1 cellular context compared by ENCODE assay signal in genomic region chr6:146980900-146981329, GRCh38.
A peak's percentile ranks its signal among the peaks of the same experiment; 100 is the strongest.
TF ChIP-seq lines count a peak whose summit lies in the region.

No MANE protein-coding gene starts in this region.

TF ChIP-seq in HepG2, 621 proteins besides CTCF, POLR2A, EP300 and RAD21 (continued from another document and continues in another):
- peak; percentile 92 for TF ChIP-seq ZNF503 (CRISPR knock-in tag; IDR thresholded peaks at IDR 0.05)
- TF ChIP-seq NCOA2 (CRISPR knock-in tag; IDR thresholded peaks at IDR 0.05), result peak; percentile 98
- TF ChIP-seq MEF2D (CRISPR knock-in tag; IDR thresholded peaks at IDR 0.05), result peak; percentile 70; the same call in 1 of the 2 replicates
- peak; percentile 47; the same call in 1 of the 2 replicates for TF ChIP-seq ZNF646 (CRISPR knock-in tag; IDR thresholded peaks at IDR 0.05)
- peak; percentile 26; the same call in 1 of the 2 replicates for TF ChIP-seq KLF6 (CRISPR knock-in tag; IDR thresholded peaks at IDR 0.05)
- TF ChIP-seq SNAPC2 (CRISPR knock-in tag; IDR thresholded peaks at IDR 0.05), result peak; percentile 42; the same call in 1 of the 2 replicates
- peak; percentile 97 for TF ChIP-seq TBX2 (CRISPR knock-in tag; IDR thresholded peaks at IDR 0.05; ENCODE audit: borderline replicate concordance)
- TF ChIP-seq SOX5 (CRISPR knock-in tag; IDR thresholded peaks at IDR 0.05; ENCODE audit: borderline replicate concordance), result peak; percentile 99
- peak; percentile 34; the same call in 1 of the 2 replicates for TF ChIP-seq ZHX2 (IDR thresholded peaks at IDR 0.05; ENCODE audit: low read depth)
- TF ChIP-seq ZHX2 (CRISPR knock-in tag; IDR thresholded peaks at IDR 0.05; ENCODE audit: borderline replicate concordance), result no peak
- peak; percentile 98 for TF ChIP-seq GATA4 (IDR thresholded peaks at IDR 0.05; ENCODE audit: borderline replicate concordance, low read depth)
- peak; percentile 81 for TF ChIP-seq ZNF747 (CRISPR knock-in tag; IDR thresholded peaks at IDR 0.05; ENCODE audit: borderline replicate concordance)
- peak; percentile 82 for TF ChIP-seq KDM6A (CRISPR knock-in tag; IDR thresholded peaks at IDR 0.05; ENCODE audit: low read depth)
- TF ChIP-seq PAXIP1 (CRISPR knock-in tag; conservative IDR thresholded peaks at IDR 0.05), result peak; percentile 96
- TF ChIP-seq CBX2 (IDR thresholded peaks at IDR 0.05; ENCODE audit: low read depth, low read length), result no peak
- TF ChIP-seq CBX2 (CRISPR knock-in tag; IDR thresholded peaks at IDR 0.05; ENCODE audit: low read depth), result 0 out of 2 replicates have a peak, but pooled peaks have one; percentile 49
- no peak for TF ChIP-seq NR1H2 (CRISPR knock-in tag; IDR thresholded peaks at IDR 0.05; ENCODE audit: borderline replicate concordance, low read depth)
- TF ChIP-seq NR2C2 (CRISPR knock-in tag; IDR thresholded peaks at IDR 0.05; ENCODE audit: borderline replicate concordance), result peak; percentile 46; the same call in 1 of the 2 replicates
- TF ChIP-seq KLF16 (CRISPR knock-in tag; IDR thresholded peaks at IDR 0.05), result 0 out of 4 replicates have a peak, but pooled peaks of 1 of the 2 experiments have one; percentile 44
- peak; percentile 78 for TF ChIP-seq MLX (CRISPR knock-in tag; IDR thresholded peaks at IDR 0.05)
- peak; percentile 31; the same call in 1 of the 2 replicates for TF ChIP-seq HBP1 (CRISPR knock-in tag; IDR thresholded peaks at IDR 0.05; ENCODE audit: low read depth)
- TF ChIP-seq MED1 (CRISPR knock-in tag; IDR thresholded peaks at IDR 0.05), result peak; percentile 86
- 0 out of 2 replicates have a peak, but pooled peaks have one; percentile 41 for TF ChIP-seq MBD4 (IDR thresholded peaks at IDR 0.05; ENCODE audit: borderline replicate concordance, low read length)
- peak; percentile 76 for TF ChIP-seq SP5 (CRISPR knock-in tag; IDR thresholded peaks at IDR 0.05; ENCODE audit: borderline replicate concordance, low read depth)
- peak; percentile 66; the same call in 1 of the 2 replicates for TF ChIP-seq ZNF292 (CRISPR knock-in tag; IDR thresholded peaks at IDR 0.05; ENCODE audit: borderline replicate concordance, low read depth)
- peak; percentile 89 for TF ChIP-seq CREM (IDR thresholded peaks at IDR 0.05)
- TF ChIP-seq CREM (CRISPR knock-in tag; IDR thresholded peaks at IDR 0.05), result no peak
- TF ChIP-seq ZNF644 (CRISPR knock-in tag; IDR thresholded peaks at IDR 0.05; ENCODE audit: low read depth), result peak; percentile 90
- no peak for TF ChIP-seq FOXP1 (IDR thresholded peaks at IDR 0.05)
- TF ChIP-seq FOXP1 (CRISPR knock-in tag; IDR thresholded peaks at IDR 0.05), result peak; percentile 90
- TF ChIP-seq ZNF264 (CRISPR knock-in tag; IDR thresholded peaks at IDR 0.05), result 0 out of 2 replicates have a peak, but pooled peaks have one; percentile 56
- TF ChIP-seq ZNF580 (CRISPR knock-in tag; IDR thresholded peaks at IDR 0.05; ENCODE audit: borderline replicate concordance, low read depth), result 0 out of 2 replicates have a peak, but pooled peaks have one; percentile 28
- peak; percentile 84; the same call in 1 of the 2 replicates for TF ChIP-seq ZBTB34 (CRISPR knock-in tag; IDR thresholded peaks at IDR 0.05)
- no peak for TF ChIP-seq NFE2L2 (IDR thresholded peaks at IDR 0.05; ENCODE audit: low read length)
- peak; percentile 85 for TF ChIP-seq ZSCAN9 (CRISPR knock-in tag; IDR thresholded peaks at IDR 0.05; ENCODE audit: borderline replicate concordance)
- TF ChIP-seq PTBP1 (IDR thresholded peaks at IDR 0.05; ENCODE audit: low read depth, low read length, poor library complexity, severe bottlenecking), result no peak
- 0 out of 2 replicates have a peak, but pooled peaks have one; percentile 26 for TF ChIP-seq ZMAT3 (CRISPR knock-in tag; conservative IDR thresholded peaks at IDR 0.05)
